In genomic region chr16:2162676-2163118, GRCh38 we compare ENCODE assay signal across 1 cellular context.
TF ChIP-seq lines count a peak whose summit lies in the region.

No MANE protein-coding gene starts in this region.

TF ChIP-seq in HepG2, 621 proteins besides CTCF, POLR2A, EP300 and RAD21 (continues in another document):
- TF ChIP-seq HNRNPK (IDR thresholded peaks at IDR 0.05; ENCODE audit: low read depth, low read length, poor library complexity, severe bottlenecking) = no peak
- TF ChIP-seq ARID3A (IDR thresholded peaks at IDR 0.05; ENCODE audit: low read depth, low read length) = no peak
- no peak for TF ChIP-seq ATRX (CRISPR knock-in tag; IDR thresholded peaks at IDR 0.05; ENCODE audit: borderline replicate concordance)
- 0 out of 2 replicates have a peak, but pooled peaks have one; percentile 33 for TF ChIP-seq MED1 (CRISPR knock-in tag; IDR thresholded peaks at IDR 0.05)
- TF ChIP-seq SIN3A (IDR thresholded peaks at IDR 0.05; ENCODE audit: borderline replicate concordance, low read depth, low read length) = no peak
- 0 out of 2 replicates have a peak, but pooled peaks have one; percentile 20 for TF ChIP-seq BORCS8-MEF2B (CRISPR knock-in tag; IDR thresholded peaks at IDR 0.05)
- no peak for TF ChIP-seq NFKBIZ (CRISPR knock-in tag; IDR thresholded peaks at IDR 0.05)
- 0 out of 2 replicates have a peak, but pooled peaks have one; percentile 30 for TF ChIP-seq NR1H2 (CRISPR knock-in tag; IDR thresholded peaks at IDR 0.05; ENCODE audit: borderline replicate concordance, low read depth)
- no peak for TF ChIP-seq ATF3 (CRISPR knock-in tag; IDR thresholded peaks at IDR 0.05)
- no peak for TF ChIP-seq RARG (CRISPR knock-in tag; IDR thresholded peaks at IDR 0.05; ENCODE audit: low read depth)
- TF ChIP-seq ZUFSP (CRISPR knock-in tag; IDR thresholded peaks at IDR 0.05; ENCODE audit: borderline replicate concordance) = no peak
- no peak for TF ChIP-seq TRIM22 (IDR thresholded peaks at IDR 0.05)
- TF ChIP-seq ZNF800 (CRISPR knock-in tag; IDR thresholded peaks at IDR 0.05) = 0 out of 2 replicates have a peak, but pooled peaks have one; percentile 31
- TF ChIP-seq ZBTB7B (CRISPR knock-in tag; IDR thresholded peaks at IDR 0.05) = peak; percentile 23; the same call in 1 of the 2 replicates
- TF ChIP-seq ARID2 (CRISPR knock-in tag; IDR thresholded peaks at IDR 0.05; ENCODE audit: borderline replicate concordance) = 0 out of 2 replicates have a peak, but pooled peaks have one; percentile 13
- TF ChIP-seq ZFP36L1 (CRISPR knock-in tag; IDR thresholded peaks at IDR 0.05) = no peak
- TF ChIP-seq ESRRA (CRISPR knock-in tag; IDR thresholded peaks at IDR 0.05; ENCODE audit: low read depth) = no peak
- no peak for TF ChIP-seq HMGXB3 (CRISPR knock-in tag; IDR thresholded peaks at IDR 0.05; ENCODE audit: borderline replicate concordance)
- TF ChIP-seq CC2D1A (CRISPR knock-in tag; IDR thresholded peaks at IDR 0.05) = no peak
- no peak for TF ChIP-seq PCBP2 (optimal IDR thresholded peaks at IDR 0.05; ENCODE audit: low read depth, low read length, poor library complexity, severe bottlenecking)
- TF ChIP-seq DDIT3 (CRISPR knock-in tag; IDR thresholded peaks at IDR 0.05) = no peak
- no peak for TF ChIP-seq SRSF9 (IDR thresholded peaks at IDR 0.05; ENCODE audit: borderline replicate concordance, insufficient read depth, low read depth, low read length, poor library complexity, severe bottlenecking)
- TF ChIP-seq ZBTB33 (CRISPR knock-in tag; IDR thresholded peaks at IDR 0.05) = peak; percentile 100
- TF ChIP-seq SAP130 (CRISPR knock-in tag; IDR thresholded peaks at IDR 0.05; ENCODE audit: low read depth) = peak; percentile 19; the same call in 1 of the 2 replicates
- TF ChIP-seq ZBTB38 (CRISPR knock-in tag; IDR thresholded peaks at IDR 0.05) = peak; percentile 48; the same call in 1 of the 2 replicates
- TF ChIP-seq TFDP1 (CRISPR knock-in tag; IDR thresholded peaks at IDR 0.05; ENCODE audit: borderline replicate concordance) = 0 out of 2 replicates have a peak, but pooled peaks have one; percentile 25
- TF ChIP-seq SALL2 (CRISPR knock-in tag; IDR thresholded peaks at IDR 0.05) = 0 out of 2 replicates have a peak, but pooled peaks have one; percentile 39
- no peak for TF ChIP-seq TARDBP (CRISPR knock-in tag; IDR thresholded peaks at IDR 0.05)
- no peak for TF ChIP-seq HDAC1 (CRISPR knock-in tag; IDR thresholded peaks at IDR 0.05)
- TF ChIP-seq MIXL1 (CRISPR knock-in tag; IDR thresholded peaks at IDR 0.05) = no peak
- TF ChIP-seq GABPB1 (CRISPR knock-in tag; IDR thresholded peaks at IDR 0.05) = no peak
- no peak for TF ChIP-seq KDM4B (CRISPR knock-in tag; IDR thresholded peaks at IDR 0.05)
- TF ChIP-seq TBP (CRISPR knock-in tag; IDR thresholded peaks at IDR 0.05) = no peak
- TF ChIP-seq RAD51 (IDR thresholded peaks at IDR 0.05; ENCODE audit: borderline replicate concordance) = no peak
- TF ChIP-seq SMAD9 (CRISPR knock-in tag; IDR thresholded peaks at IDR 0.05) = no peak
- no peak for TF ChIP-seq NFYB (CRISPR knock-in tag; IDR thresholded peaks at IDR 0.05)
- no peak for TF ChIP-seq IKZF1 (IDR thresholded peaks at IDR 0.05)
- TF ChIP-seq KDM1A (CRISPR knock-in tag; IDR thresholded peaks at IDR 0.05) = no peak
- TF ChIP-seq ZNF251 (CRISPR knock-in tag; IDR thresholded peaks at IDR 0.05) = no peak
- no peak for TF ChIP-seq ZNF33A (CRISPR knock-in tag; IDR thresholded peaks at IDR 0.05; ENCODE audit: borderline replicate concordance)
- no peak for TF ChIP-seq GABPA (IDR thresholded peaks at IDR 0.05; ENCODE audit: low read depth, low read length)
- TF ChIP-seq GABPA (CRISPR knock-in tag; IDR thresholded peaks at IDR 0.05; ENCODE audit: low read depth) = no peak
- no peak for TF ChIP-seq ZNF468 (CRISPR knock-in tag; IDR thresholded peaks at IDR 0.05)
- TF ChIP-seq ZNF362 (CRISPR knock-in tag; IDR thresholded peaks at IDR 0.05; ENCODE audit: borderline replicate concordance) = no peak
- TF ChIP-seq FOXO1 (CRISPR knock-in tag; IDR thresholded peaks at IDR 0.05) = no peak
- TF ChIP-seq TERF1 (CRISPR knock-in tag; IDR thresholded peaks at IDR 0.05) = no peak
- no peak for TF ChIP-seq ZNF460 (CRISPR knock-in tag; IDR thresholded peaks at IDR 0.05; ENCODE audit: borderline replicate concordance)
- no peak for TF ChIP-seq ZFP1 (CRISPR knock-in tag; IDR thresholded peaks at IDR 0.05)
